Comparison of ENCODE assay signal across 17 cellular contexts in the genomic region with DNA sequence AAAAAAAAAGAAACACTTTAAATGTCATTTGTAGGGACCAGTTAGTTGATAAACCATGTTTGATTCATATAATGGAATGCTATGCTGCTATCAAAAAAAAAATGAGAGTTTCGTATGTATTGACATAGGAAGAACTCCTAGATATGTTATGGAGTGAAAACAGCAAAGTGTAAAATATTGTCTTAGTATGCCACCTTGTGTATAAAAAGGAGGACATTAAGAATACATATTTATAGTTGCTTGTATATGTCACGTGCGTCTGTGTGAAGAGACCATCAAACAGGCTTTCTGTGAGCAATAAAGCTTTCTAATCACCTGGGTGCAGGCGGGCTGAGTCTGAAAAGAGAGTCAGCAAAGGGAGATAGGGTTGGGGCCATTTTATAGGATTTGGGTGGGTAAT. TPM values are rescaled to one million over a fixed set of nuclear protein-coding genes. Genes with fewer than 3 reads are reported as not detected.
A peak's percentile ranks its signal among the peaks of the same experiment; 100 is the strongest.
DNase-seq lines count a peak whose midpoint lies in the region; ATAC-seq, FAIRE-seq and TF ChIP-seq lines count a peak whose summit lies in the region.
"Had no signal": no experiment of that assay in that cellular context is flagged by ENCODE, and none has a peak within 500 bp of the region (broad histone marks: within the 10 kb centered on the region; RNA-seq: fewer than 3 reads in every experiment).

No MANE protein-coding gene starts in this region.

- peak overlapping the region; percentile 35; the same call in 1 of the 2 replicates for H2AFZ ChIP-seq in GM23338

- no peaks in the 10 kb centered on the region for H3K27me3 ChIP-seq in GM23338 (ENCODE audit: insufficient read depth)
- H3K27me3 ChIP-seq in suprapubic skin, result no peaks in the 10 kb centered on the region

- H3K27me3 Mint-ChIP-seq in GM23338 (ENCODE audit: insufficient read depth, low read depth, poor library complexity) (no peaks in the 10 kb centered on the region), activated B cell treated with CpG ODN at 0.5 μM for 24 hours (no peaks in the 10 kb centered on the region)
- H3K27me3 Mint-ChIP-seq: activated naive CD4-positive, alpha-beta T cell treated with anti-CD3 and anti-CD28 coated beads, Interleukin-2, amount 50 U/mL, for 24 hours had no signal

- H3F3A ChIP-seq in GM23338 (replicated peaks; ENCODE audit: low read depth), result no peaks in the 10 kb centered on the region

- H3K4me1 Mint-ChIP-seq in GM23338, result peaks cover 4% of the 10 kb centered on the region; the same call in 2 of the 3 replicates
- H3K4me1 Mint-ChIP-seq in activated B cell treated with CpG ODN at 0.5 μM for 24 hours, result peaks cover 5% of the 10 kb centered on the region
- H3K4me1 Mint-ChIP-seq: activated naive CD4-positive, alpha-beta T cell treated with anti-CD3 and anti-CD28 coated beads, Interleukin-2, amount 50 U/mL, for 24 hours had no signal

- no peak for TF ChIP-seq EP300 in suprapubic skin (IDR thresholded peaks at IDR 0.05)

- H3K36me3 Mint-ChIP-seq in GM23338 (ENCODE audit: low read depth), result no peaks in the 10 kb centered on the region
- no peaks in the 10 kb centered on the region for H3K36me3 Mint-ChIP-seq in activated B cell treated with CpG ODN at 0.5 μM for 24 hours (ENCODE audit: low read depth)
- H3K36me3 Mint-ChIP-seq: activated naive CD4-positive, alpha-beta T cell treated with anti-CD3 and anti-CD28 coated beads, Interleukin-2, amount 50 U/mL, for 24 hours had no signal

- POLR2A ChIA-PET in activated B cell treated with CpG ODN at 0.5 μM for 24 hours (lab: Charles Lee), result interaction anchor here (2.1 kb wide), 1 partner anchor 66 kb away, joined by 4 read pairs; no protein-coding TSS in a partner anchor

- no peaks in the 10 kb centered on the region for H4K20me1 ChIP-seq in GM23338 (replicated peaks; ENCODE audit: insufficient read depth)

- H3K4me3 Mint-ChIP-seq in GM23338, result no peak overlapping the region
- H3K4me3 Mint-ChIP-seq in activated B cell treated with CpG ODN at 0.5 μM for 24 hours, result no peak overlapping the region
- H3K4me3 Mint-ChIP-seq: activated naive CD4-positive, alpha-beta T cell treated with anti-CD3 and anti-CD28 coated beads, Interleukin-2, amount 50 U/mL, for 24 hours had no signal

- peaks cover 12% of the 10 kb centered on the region for H3K4me1 ChIP-seq in GM23338 (ENCODE audit: insufficient read depth)
- no peaks in the 10 kb centered on the region for H3K4me1 ChIP-seq in suprapubic skin

- WGBS in suprapubic skin, result 57% methylated on average over 4 of the region's 4 CpGs

- no peak overlapping the region for H3K4me3 ChIP-seq in AG10803 (ENCODE audit: low read length)
- H3K4me3 ChIP-seq in GM23338, result no peak overlapping the region
- no peak overlapping the region for H3K4me3 ChIP-seq in suprapubic skin

- H3K9me2 ChIP-seq in GM23338 (ENCODE audit: insufficient read depth), result no peaks in the 10 kb centered on the region

- no peaks in the 10 kb centered on the region for H3K9me3 ChIP-seq in suprapubic skin

- H3K79me2 ChIP-seq in GM23338 (replicated peaks; ENCODE audit: insufficient read depth), result no peaks in the 10 kb centered on the region

- H3K9me3 Mint-ChIP-seq in GM23338 (no peaks in the 10 kb centered on the region), activated B cell treated with CpG ODN at 0.5 μM for 24 hours (no peaks in the 10 kb centered on the region)
- H3K9me3 Mint-ChIP-seq: activated naive CD4-positive, alpha-beta T cell treated with anti-CD3 and anti-CD28 coated beads, Interleukin-2, amount 50 U/mL, for 24 hours had no signal

- no peak overlapping the region for H3K4me2 ChIP-seq in GM23338

- no peaks in the 10 kb centered on the region; the same call in 1 of the 2 replicates for H3K36me3 ChIP-seq in GM23338 (ENCODE audit: insufficient read depth)
- H3K36me3 ChIP-seq in suprapubic skin, result no peaks in the 10 kb centered on the region

- TF ChIP-seq CTCF in AG10803 (conservative IDR thresholded peaks at IDR 0.05; ENCODE audit: low read length), result 0 out of 2 replicates have a peak, but pooled peaks have one; percentile 7
- no peak for TF ChIP-seq CTCF in GM23338 (conservative IDR thresholded peaks at IDR 0.05; ENCODE audit: low read depth in 2 of 2)
- no peak for TF ChIP-seq CTCF in activated B cell treated with CpG ODN at 0.5 μM for 24 hours (IDR thresholded peaks at IDR 0.05)
- TF ChIP-seq CTCF in suprapubic skin (IDR thresholded peaks at IDR 0.05), result no peak

- ATAC-seq in GM23338, result no peak
- peak; percentile 28 for ATAC-seq in activated B cell treated with CpG ODN at 0.5 μM for 24 hours (ENCODE audit: low read depth)
- no peak for ATAC-seq in HG02588 (IDR thresholded peaks at IDR 0.05; ENCODE audit: unreplicated experiment)

- DNase-seq in AG10803 (ENCODE audit: low read depth), result peak; percentile 3
- DNase-seq in GM23338 (ENCODE audit: low spot score), result no peak
- no peak for DNase-seq in activated B cell treated with CpG ODN at 0.5 μM for 24 hours
- DNase-seq in frontal cortex (ENCODE audit: low spot score in 2 of 2), result no peak
- no peak for DNase-seq in suprapubic skin (ENCODE audit: low spot score in 2 of 2)
- DNase-seq in middle frontal gyrus (ENCODE audit: extremely low spot score, low spot score), result no peak
- DNase-seq in NCI-H748 treated with DMSO at 0.1 percent for 48 hours (lab: John Stamatoyannopoulos, UW), result no peak
- DNase-seq: cerebellar nuclear complex; DMS79 treated with DMSO at 0.1 percent for 48 hours; NCI-H1105 treated with DMSO at 0.1 percent for 48 hours; NCI-H510A; stimulated activated CD4-positive, alpha-beta T cell treated with anti-CD3 and anti-CD28 coated beads, Interleukin-4, amount 100 ng/mL, for 4 hours; stimulated activated naive CD4-positive, alpha-beta T cell had no signal

- no peak overlapping the region for H3K27ac Mint-ChIP-seq in GM23338
- H3K27ac Mint-ChIP-seq in activated B cell treated with CpG ODN at 0.5 μM for 24 hours, result no peak overlapping the region
- H3K27ac Mint-ChIP-seq: activated naive CD4-positive, alpha-beta T cell treated with anti-CD3 and anti-CD28 coated beads, Interleukin-2, amount 50 U/mL, for 24 hours had no signal

- H3K27ac ChIP-seq in GM23338 (ENCODE audit: low read depth) (no peak overlapping the region), suprapubic skin (no peak overlapping the region)

- FAIRE-seq in frontal cortex (lab: Jason Lieb, UNC), result peak; percentile 75
- FAIRE-seq: H54, TTC549 had no signal

- TF ChIP-seq POLR2A in suprapubic skin (IDR thresholded peaks at IDR 0.05), result no peak

- CTCF ChIA-PET in activated B cell treated with CpG ODN at 0.5 μM for 24 hours (lab: Charles Lee), result interaction anchor here (0.7 to 5.3 kb wide), 11 partner anchors 10 to 215 kb away, joined by 3 to 72 read pairs (median 7); a partner anchor contains a TSS

- intact Hi-C loops in activated B cell treated with CpG ODN at 0.5 μM for 24 hours (cut with micrococcal nuclease), result loop anchor here (1.0 kb wide), 3 partner anchors 47 to 99 kb away; no protein-coding TSS in a partner anchor

TF ChIP-seq in GM23338, 12 proteins besides CTCF, POLR2A, EP300 and RAD21:
- no peak for TF ChIP-seq STAT1 (IDR thresholded peaks at IDR 0.05; ENCODE audit: unreplicated experiment)
- TF ChIP-seq, protein P1, sequence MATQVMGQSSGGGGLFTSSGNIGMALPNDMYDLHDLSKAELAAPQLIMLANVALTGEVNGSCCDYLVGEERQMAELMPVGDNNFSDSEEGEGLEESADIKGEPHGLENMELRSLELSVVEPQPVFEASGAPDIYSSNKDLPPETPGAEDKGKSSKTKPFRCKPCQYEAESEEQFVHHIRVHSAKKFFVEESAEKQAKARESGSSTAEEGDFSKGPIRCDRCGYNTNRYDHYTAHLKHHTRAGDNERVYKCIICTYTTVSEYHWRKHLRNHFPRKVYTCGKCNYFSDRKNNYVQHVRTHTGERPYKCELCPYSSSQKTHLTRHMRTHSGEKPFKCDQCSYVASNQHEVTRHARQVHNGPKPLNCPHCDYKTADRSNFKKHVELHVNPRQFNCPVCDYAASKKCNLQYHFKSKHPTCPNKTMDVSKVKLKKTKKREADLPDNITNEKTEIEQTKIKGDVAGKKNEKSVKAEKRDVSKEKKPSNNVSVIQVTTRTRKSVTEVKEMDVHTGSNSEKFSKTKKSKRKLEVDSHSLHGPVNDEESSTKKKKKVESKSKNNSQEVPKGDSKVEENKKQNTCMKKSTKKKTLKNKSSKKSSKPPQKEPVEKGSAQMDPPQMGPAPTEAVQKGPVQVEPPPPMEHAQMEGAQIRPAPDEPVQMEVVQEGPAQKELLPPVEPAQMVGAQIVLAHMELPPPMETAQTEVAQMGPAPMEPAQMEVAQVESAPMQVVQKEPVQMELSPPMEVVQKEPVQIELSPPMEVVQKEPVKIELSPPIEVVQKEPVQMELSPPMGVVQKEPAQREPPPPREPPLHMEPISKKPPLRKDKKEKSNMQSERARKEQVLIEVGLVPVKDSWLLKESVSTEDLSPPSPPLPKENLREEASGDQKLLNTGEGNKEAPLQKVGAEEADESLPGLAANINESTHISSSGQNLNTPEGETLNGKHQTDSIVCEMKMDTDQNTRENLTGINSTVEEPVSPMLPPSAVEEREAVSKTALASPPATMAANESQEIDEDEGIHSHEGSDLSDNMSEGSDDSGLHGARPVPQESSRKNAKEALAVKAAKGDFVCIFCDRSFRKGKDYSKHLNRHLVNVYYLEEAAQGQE (IDR thresholded peaks at IDR 0.05; ENCODE audit: unreplicated experiment), result no peak
- TF ChIP-seq NANOG (IDR thresholded peaks at IDR 0.05; ENCODE audit: borderline replicate concordance), result no peak
- TF ChIP-seq CREB1 (CRISPR knock-in tag; IDR thresholded peaks at IDR 0.05; ENCODE audit: low read depth), result no peak

RNA-seq across cellular contexts. Expression of a gene that starts 39.5 kb away (rescaled TPM):
- 19.9 and 20.2 TPM in 2 replicates for total RNA-seq in GM23338 (2014; rRNA removed; shearing (Covaris generic))
- 3.0 and 3.5 TPM in 2 replicates for polyA plus RNA-seq in GM23338 (2016; fragmentation: Nextera tagmentation; extraction: Ambion mirVana)
- total RNA-seq in activated B cell treated with CpG ODN at 0.5 μM for 24 hours, result 45.4 and 53.3 TPM in 2 replicates
- 19.2 TPM for total RNA-seq in frontal cortex
- total RNA-seq in suprapubic skin, result 1 to 10 TPM in 2 of 4 donors, under 1 TPM in 2; 0.48 to 1.9 (median 1.0) TPM
